ENCODE assay signal across 9 cellular contexts in genomic region chr18:58535340-58536186, GRCh38.
DNase-seq lines count a peak whose midpoint lies in the region; ATAC-seq, FAIRE-seq and TF ChIP-seq lines count a peak whose summit lies in the region.
"Had no signal": no experiment of that assay in that cellular context is flagged by ENCODE, and none has a peak within 500 bp of the region (broad histone marks: within the 10 kb centered on the region; RNA-seq: fewer than 3 reads in every experiment).

No MANE protein-coding gene starts in this region.

- no peaks in the 10 kb centered on the region for H3K27me3 Mint-ChIP-seq in activated naive CD4-positive, alpha-beta T cell treated with anti-CD3 and anti-CD28 coated beads for 36 hours (ENCODE audit: low read depth)
- peaks cover 3% of the 10 kb centered on the region for H3K27me3 Mint-ChIP-seq in nephron progenitor cell (ENCODE audit: low read depth, poor library complexity)

- no peak overlapping the region for H3K27ac ChIP-seq in ovary
- H3K27ac ChIP-seq: VCaP had no signal

- no peaks in the 10 kb centered on the region for H3K4me1 ChIP-seq in ovary (ENCODE audit: insufficient read depth)

- WGBS in ovary, 3 donors, result 86 to 90% (median 88%) methylated on average over 14 of the region's 14 CpGs

- H3K4me3 ChIP-seq in ovary, result no peak overlapping the region

- CTCF ChIA-PET in activated naive CD4-positive, alpha-beta T cell treated with anti-CD3 and anti-CD28 coated beads for 36 hours (lab: Charles Lee), result interaction anchor here (0.9 to 23.4 kb wide), 4 partner anchors 10 to 230 kb away, joined by 3 to 426 read pairs (median 4); no protein-coding TSS in a partner anchor

- no peaks in the 10 kb centered on the region for H3K27me3 ChIP-seq in ovary

- TF ChIP-seq POLR2A in ovary (IDR thresholded peaks at IDR 0.05) (no peak), H54 (IDR thresholded peaks at IDR 0.05; ENCODE audit: low read depth, low read length) (no peak)

- TF ChIP-seq CTCF in nephron progenitor cell (IDR thresholded peaks at IDR 0.05) (no peak), ovary (IDR thresholded peaks at IDR 0.05) (no peak)

- TF ChIP-seq EP300 in ovary (IDR thresholded peaks at IDR 0.05), result no peak

- no peaks in the 10 kb centered on the region for H3K9me3 ChIP-seq in ovary

- intact Hi-C loops in activated naive CD4-positive, alpha-beta T cell treated with anti-CD3 and anti-CD28 coated beads for 36 hours (cut with micrococcal nuclease), result loop anchor here (1.0 to 2.0 kb wide), 3 partner anchors 17 to 161 kb away; no protein-coding TSS in a partner anchor
- intact Hi-C loops in ovary (cut with DNase I), result loop anchor here in 1 of 4 donors (10.0 kb wide), 1 partner anchor 59 kb away; no protein-coding TSS in a partner anchor

- H3K36me3 Mint-ChIP-seq in activated naive CD4-positive, alpha-beta T cell treated with anti-CD3 and anti-CD28 coated beads for 36 hours (ENCODE audit: low read depth), result no peaks in the 10 kb centered on the region
- no peaks in the 10 kb centered on the region for H3K36me3 Mint-ChIP-seq in nephron progenitor cell (ENCODE audit: low read depth)

- H3K4me3 Mint-ChIP-seq in activated naive CD4-positive, alpha-beta T cell treated with anti-CD3 and anti-CD28 coated beads for 36 hours, result no peak overlapping the region
- H3K4me3 Mint-ChIP-seq in nephron progenitor cell, result no peak overlapping the region

- H3K9me3 Mint-ChIP-seq in activated naive CD4-positive, alpha-beta T cell treated with anti-CD3 and anti-CD28 coated beads for 36 hours, result no peaks in the 10 kb centered on the region
- H3K9me3 Mint-ChIP-seq in nephron progenitor cell, result no peaks in the 10 kb centered on the region

- no peak for FAIRE-seq in H54 (lab: Jason Lieb, UNC)

- H3K4me1 Mint-ChIP-seq in activated naive CD4-positive, alpha-beta T cell treated with anti-CD3 and anti-CD28 coated beads for 36 hours (ENCODE audit: low read depth), result peaks cover 45% of the 10 kb centered on the region
- peaks cover 59% of the 10 kb centered on the region for H3K4me1 Mint-ChIP-seq in nephron progenitor cell

- ATAC-seq in HG02884 (IDR thresholded peaks at IDR 0.05; ENCODE audit: unreplicated experiment), result peak; percentile 70

- peak overlapping the region; percentile 21 for H3K27ac Mint-ChIP-seq in activated naive CD4-positive, alpha-beta T cell treated with anti-CD3 and anti-CD28 coated beads for 36 hours
- peak overlapping the region; percentile 79 for H3K27ac Mint-ChIP-seq in nephron progenitor cell

- no peaks in the 10 kb centered on the region for H3K36me3 ChIP-seq in ovary

- peak; percentile 75 for DNase-seq in activated naive CD4-positive, alpha-beta T cell treated with anti-CD3 and anti-CD28 coated beads for 36 hours
- DNase-seq in activated naive CD4-positive, alpha-beta T cell treated with anti-CD3 and anti-CD28 coated beads, Interleukin-2, amount 50 U/mL, for 16 hours, result no peak
- DNase-seq in RPMI7951 (ENCODE audit: low read depth) (peak; percentile 47), nephron progenitor cell (no peak), NCI-H748 (lab: John Stamatoyannopoulos, UW; ENCODE audit: unreplicated experiment) (no peak), ovary (no peak), H54 (ENCODE audit: insufficient read length, low spot score) (no peak)

Comparison
In these comparisons a context has a peak if more than half of its experiments do, and no peak if none do; other contexts are left out.
1. DNase-seq: peak in activated naive CD4-positive, alpha-beta T cell treated with anti-CD3 and anti-CD28 coated beads for 36 hours (single experiment) and RPMI7951 (single experiment); none in activated naive CD4-positive, alpha-beta T cell treated with anti-CD3 and anti-CD28 coated beads, Interleukin-2, amount 50 U/mL, for 16 hours (single experiment), nephron progenitor cell (single experiment), NCI-H748 (single experiment), ovary (0 of 5) and H54 (single experiment).